In genomic region chr17:39751637-39752036, GRCh38 we compare ENCODE assay signal across 24 cellular contexts. TPM values are rescaled to one million over a fixed set of nuclear protein-coding genes. Genes with fewer than 3 reads are reported as not detected.
DNase-seq lines count a peak whose midpoint lies in the region; ATAC-seq and TF ChIP-seq lines count a peak whose summit lies in the region.
"Had no signal": no experiment of that assay in that cellular context is flagged by ENCODE, and none has a peak within 500 bp of the region (broad histone marks: within the 10 kb centered on the region; RNA-seq: fewer than 3 reads in every experiment).

No MANE protein-coding gene starts in this region.

- no peak overlapping the region for H3K27ac ChIP-seq in mesenchymal stem cell (ENCODE audit: low read length, poor library complexity, severe bottlenecking)
- H3K27ac ChIP-seq in upper lobe of left lung = no peak overlapping the region
- H3K27ac ChIP-seq in gastroesophageal sphincter = no peak overlapping the region
- H3K27ac ChIP-seq: brain microvascular endothelial cell, esophagus muscularis mucosa, gastrocnemius medialis, HL-60, neural progenitor cell, psoas muscle had no signal

- H2AFZ ChIP-seq in mesenchymal stem cell (ENCODE audit: low read depth, low read length) = no peak overlapping the region
- H2AFZ ChIP-seq: neural progenitor cell had no signal

- H2BK12ac ChIP-seq in mesenchymal stem cell (ENCODE audit: low read length in 2 of 2) = no peak overlapping the region

- H3K9me3 ChIP-seq in mesenchymal stem cell (ENCODE audit: control insufficient read depth, low read length) (no peaks in the 10 kb centered on the region), upper lobe of left lung (no peaks in the 10 kb centered on the region), gastroesophageal sphincter (no peaks in the 10 kb centered on the region)
- H3K9me3 ChIP-seq: esophagus muscularis mucosa, gastrocnemius medialis, psoas muscle had no signal

- H2BK120ac ChIP-seq in mesenchymal stem cell (ENCODE audit: low read depth, low read length) = peak overlapping the region; percentile 35

- H3K36me3 ChIP-seq in mesenchymal stem cell (ENCODE audit: control insufficient read depth in 1 of 2, insufficient read depth in 2 of 2, low read depth in 1 of 2, low read length in 2 of 2) (peaks cover 0 to 12% of the 10 kb centered on the region in 2 experiments), upper lobe of left lung (peaks cover 0 to 2% (median 0%) of the 10 kb centered on the region in 4 donors), gastroesophageal sphincter (no peaks in the 10 kb centered on the region)
- H3K36me3 ChIP-seq: brain microvascular endothelial cell, esophagus muscularis mucosa, gastrocnemius medialis, neural progenitor cell had no signal

- no peak overlapping the region for H3K14ac ChIP-seq in mesenchymal stem cell (ENCODE audit: low read length in 2 of 2)

- peaks cover 43% of the 10 kb centered on the region for H3K4me1 ChIP-seq in mesenchymal stem cell (ENCODE audit: control insufficient read depth, insufficient read depth, low read depth, low read length)
- peaks cover 16 to 28% (median 18%) of the 10 kb centered on the region in 4 donors for H3K4me1 ChIP-seq in upper lobe of left lung
- H3K4me1 ChIP-seq in gastroesophageal sphincter = peaks cover 0 to 20% (median 14%) of the 10 kb centered on the region in 3 donors
- H3K4me1 ChIP-seq: psoas muscle had no signal

- H3K4ac ChIP-seq in mesenchymal stem cell (ENCODE audit: low read depth in 1 of 2, low read length in 2 of 2) = no peak overlapping the region

- H3K79me1 ChIP-seq in mesenchymal stem cell (replicated peaks; ENCODE audit: low read length, poor library complexity, severe bottlenecking) = no peaks in the 10 kb centered on the region

- no peak overlapping the region for H3K9ac ChIP-seq in mesenchymal stem cell (ENCODE audit: low read length)
- H3K9ac ChIP-seq: neural progenitor cell had no signal

- peaks cover 0 to 3% of the 10 kb centered on the region in 2 experiments for H3K27me3 ChIP-seq in mesenchymal stem cell (ENCODE audit: control insufficient read depth in 1 of 2, insufficient read depth in 1 of 2, low read length in 2 of 2)
- no peaks in the 10 kb centered on the region for H3K27me3 ChIP-seq in upper lobe of left lung
- H3K27me3 ChIP-seq in gastroesophageal sphincter = peaks cover 15% of the 10 kb centered on the region
- H3K27me3 ChIP-seq: brain microvascular endothelial cell, gastrocnemius medialis had no signal

- ATAC-seq in stimulated activated naive CD8-positive, alpha-beta T cell treated with anti-CD3 and anti-CD28 coated beads, Interleukin-15, Interleukin-2, amounts not matched to agents 100 U/mL and 50 U/mL, for 24 hours = no peak
- ATAC-seq in stimulated activated naive CD8-positive, alpha-beta T cell treated with anti-CD3 and anti-CD28 coated beads, Interleukin-15, amount 100 ng/mL, for 72 hours = no peak
- ATAC-seq in upper lobe of left lung (ENCODE audit: low FRiP score in 2 of 2) = no peak
- ATAC-seq in gastroesophageal sphincter = no peak
- ATAC-seq: activated T-cell treated with anti-CD3 and anti-CD28 coated beads, Interleukin-2, amount 50 U/mL, for 4 hours; effector memory CD8-positive, alpha-beta T cell; gastrocnemius medialis; HCT116; psoas muscle had no signal

- 82% methylated on average over 9 of the region's 10 CpGs for WGBS in mesenchymal stem cell
- WGBS in upper lobe of left lung, 2 donors = 70 to 75% methylated on average over 6 to 10 of the region's 10 CpGs
- 55 to 57% methylated on average over 6 to 7 of the region's 10 CpGs for WGBS in gastroesophageal sphincter (ENCODE audit: low coverage in 1 of 2), 2 donors

- no peak for TF ChIP-seq CTCF in upper lobe of left lung (IDR thresholded peaks at IDR 0.05)
- TF ChIP-seq CTCF in gastroesophageal sphincter (IDR thresholded peaks at IDR 0.05) = no peak

- H3K4me1 Mint-ChIP-seq in T-helper 2 cell treated with Interferon-gamma antibody and Interleukin-4, amounts not matched to agents 5 μg/mL and 100 μg/mL, for 36 hours (ENCODE audit: low read depth) = peaks cover 28% of the 10 kb centered on the region
- H3K4me1 Mint-ChIP-seq in stimulated activated naive CD8-positive, alpha-beta T cell treated with anti-CD3 and anti-CD28 coated beads, Interleukin-15, amount 100 ng/mL, for 72 hours = peaks cover 47% of the 10 kb centered on the region

- H3K4me3 Mint-ChIP-seq in T-helper 2 cell treated with Interferon-gamma antibody and Interleukin-4, amounts not matched to agents 5 μg/mL and 100 μg/mL, for 36 hours = no peak overlapping the region
- H3K4me3 Mint-ChIP-seq in stimulated activated naive CD8-positive, alpha-beta T cell treated with anti-CD3 and anti-CD28 coated beads, Interleukin-15, amount 100 ng/mL, for 72 hours = no peak overlapping the region

- no peak overlapping the region for H3K4me3 ChIP-seq in mesenchymal stem cell (ENCODE audit: insufficient read depth in 1 of 2, low read depth in 1 of 2, low read length in 2 of 2)
- H3K4me3 ChIP-seq in upper lobe of left lung = no peak overlapping the region
- H3K4me3 ChIP-seq in gastroesophageal sphincter = no peak overlapping the region
- H3K4me3 ChIP-seq: esophagus muscularis mucosa, gastrocnemius medialis, neural progenitor cell, psoas muscle had no signal

- no peak overlapping the region for H4K91ac ChIP-seq in mesenchymal stem cell (ENCODE audit: low read length)

- no peak overlapping the region for H3K23ac ChIP-seq in mesenchymal stem cell (ENCODE audit: low read length in 2 of 2)

- no peak for TF ChIP-seq POLR2A in upper lobe of left lung (IDR thresholded peaks at IDR 0.05)
- no peak for TF ChIP-seq POLR2A in gastroesophageal sphincter (IDR thresholded peaks at IDR 0.05)

- H4K8ac ChIP-seq in mesenchymal stem cell (ENCODE audit: low read length) = no peak overlapping the region

- peak overlapping the region; percentile 31 for H3K27ac Mint-ChIP-seq in T-helper 2 cell treated with Interferon-gamma antibody and Interleukin-4, amounts not matched to agents 5 μg/mL and 100 μg/mL, for 36 hours
- H3K27ac Mint-ChIP-seq in stimulated activated naive CD8-positive, alpha-beta T cell treated with anti-CD3 and anti-CD28 coated beads, Interleukin-15, amount 100 ng/mL, for 72 hours = no peak overlapping the region
- H3K27ac Mint-ChIP-seq: neural progenitor cell had no signal

- H2AK5ac ChIP-seq in mesenchymal stem cell (ENCODE audit: low read length, severe bottlenecking) = peak overlapping the region; percentile 23

- no peak for DNase-seq in T-helper 2 cell treated with Interferon-gamma antibody and Interleukin-4, amounts not matched to agents 5 μg/mL and 100 μg/mL, for 36 hours (ENCODE audit: low spot score)
- DNase-seq in T-helper 2 cell (no peak), mesenchymal stem cell (no peak), upper lobe of left lung (peak; percentile 9 to 65), hippocampal formation (lab: John Stamatoyannopoulos, UW) (no peak)
- peak; percentile 21 for DNase-seq in stimulated activated naive CD8-positive, alpha-beta T cell treated with anti-CD3 and anti-CD28 coated beads, Interleukin-15, Interleukin-2, amounts not matched to agents 100 U/mL and 50 U/mL, for 24 hours
- DNase-seq in stimulated activated naive CD8-positive, alpha-beta T cell treated with anti-CD3 and anti-CD28 coated beads, Interleukin-15, amount 100 ng/mL, for 72 hours = no peak
- DNase-seq: activated T-cell treated with anti-CD3 and anti-CD28 coated beads, Interleukin-2, amount 50 U/mL, for 4 hours; brain microvascular endothelial cell; effector memory CD8-positive, alpha-beta T cell; EL; gastrocnemius medialis; midbrain; NCI-H510A treated with DMSO at 0.1 percent for 48 hours; small intestine; stimulated activated CD4-positive, alpha-beta T cell treated with anti-CD3 and anti-CD28 coated beads, Interleukin-4, amount 100 ng/mL, for 4 hours had no signal

- no peak overlapping the region for H3K4me2 ChIP-seq in mesenchymal stem cell (ENCODE audit: low read length, poor library complexity, severe bottlenecking)
- H3K4me2 ChIP-seq: neural progenitor cell had no signal

- no peak overlapping the region for H2BK5ac ChIP-seq in mesenchymal stem cell (ENCODE audit: low read depth, low read length, poor library complexity, severe bottlenecking)

- H3K27me3 Mint-ChIP-seq in T-helper 2 cell treated with Interferon-gamma antibody and Interleukin-4, amounts not matched to agents 5 μg/mL and 100 μg/mL, for 36 hours (ENCODE audit: low read depth) = no peaks in the 10 kb centered on the region
- no peaks in the 10 kb centered on the region for H3K27me3 Mint-ChIP-seq in stimulated activated naive CD8-positive, alpha-beta T cell treated with anti-CD3 and anti-CD28 coated beads, Interleukin-15, amount 100 ng/mL, for 72 hours
- H3K27me3 Mint-ChIP-seq: effector memory CD8-positive, alpha-beta T cell had no signal

- H2BK15ac ChIP-seq in mesenchymal stem cell (ENCODE audit: low read depth, poor library complexity, severe bottlenecking) = no peak overlapping the region

- H3K9me3 Mint-ChIP-seq in T-helper 2 cell treated with Interferon-gamma antibody and Interleukin-4, amounts not matched to agents 5 μg/mL and 100 μg/mL, for 36 hours = no peaks in the 10 kb centered on the region
- H3K9me3 Mint-ChIP-seq in stimulated activated naive CD8-positive, alpha-beta T cell treated with anti-CD3 and anti-CD28 coated beads, Interleukin-15, amount 100 ng/mL, for 72 hours = no peaks in the 10 kb centered on the region
- H3K9me3 Mint-ChIP-seq: activated T-cell treated with anti-CD3 and anti-CD28 coated beads, Interleukin-2, amount 50 U/mL, for 4 hours; effector memory CD8-positive, alpha-beta T cell; neural progenitor cell had no signal

- no peaks in the 10 kb centered on the region for H3K36me3 Mint-ChIP-seq in T-helper 2 cell treated with Interferon-gamma antibody and Interleukin-4, amounts not matched to agents 5 μg/mL and 100 μg/mL, for 36 hours (ENCODE audit: low read depth)
- H3K36me3 Mint-ChIP-seq: neural progenitor cell had no signal

- no peak overlapping the region for H3K18ac ChIP-seq in mesenchymal stem cell (ENCODE audit: low read depth in 1 of 2, low read length in 2 of 2)

- TF ChIP-seq EP300 in upper lobe of left lung (IDR thresholded peaks at IDR 0.05) (no peak), gastroesophageal sphincter (IDR thresholded peaks at IDR 0.05) (no peak)

RNA-seq across cellular contexts. Expression of gene GRB7, which starts 13.9 kb away (rescaled TPM):
- polyA plus RNA-seq in mesenchymal stem cell (2013, experiment 1 of 2) = 0.18 TPM
- polyA plus RNA-seq in mesenchymal stem cell (2013, experiment 2 of 2) = 0.05 TPM
- total RNA-seq in upper lobe of left lung = 10 to 100 TPM; 19.9 to 82.8 (median 31.1) TPM
- total RNA-seq in gastroesophageal sphincter = 1 to 10 TPM in 1 of 4 donors, under 1 TPM in 1, not detected in 2; 0.85 to 5.8 TPM
- total RNA-seq: M059J, psoas muscle, RPMI7951 had no signal

RNA-seq across cellular contexts. Expression of gene MIEN1, which starts 21.3 kb away (rescaled TPM):
- 91.2 TPM for polyA plus RNA-seq in mesenchymal stem cell (2013, experiment 1 of 2)
- 95.9 TPM for polyA plus RNA-seq in mesenchymal stem cell (2013, experiment 2 of 2)
- total RNA-seq in upper lobe of left lung (10 to 100 TPM; 26.2 to 54.1 (median 43.2) TPM), gastroesophageal sphincter (10 to 100 TPM; 39.4 to 72.4 (median 45.2) TPM)

RNA-seq across cellular contexts. Expression of gene ERBB2, which starts 51.8 kb away (rescaled TPM):
- polyA plus RNA-seq in mesenchymal stem cell (2013, experiment 1 of 2) = 26.2 TPM
- 25.3 TPM for polyA plus RNA-seq in mesenchymal stem cell (2013, experiment 2 of 2)
- total RNA-seq in upper lobe of left lung = 100 to 1,000 TPM in 4 of 6 donors, 10 to 100 TPM in 2; 88.6 to 126 (median 112) TPM
- 10 to 100 TPM; 43.3 to 60.8 (median 48.2) TPM for total RNA-seq in gastroesophageal sphincter

Comparison
In these comparisons a context has a peak if more than half of its experiments do, and no peak if none do; other contexts are left out.
1. DNase-seq: peak in stimulated activated naive CD8-positive, alpha-beta T cell treated with anti-CD3 and anti-CD28 coated beads, Interleukin-15, Interleukin-2, amounts not matched to agents 100 U/mL and 50 U/mL, for 24 hours (single experiment) and upper lobe of left lung (2 of 2); none in T-helper 2 cell treated with Interferon-gamma antibody and Interleukin-4, amounts not matched to agents 5 μg/mL and 100 μg/mL, for 36 hours (single experiment), T-helper 2 cell (0 of 5), stimulated activated naive CD8-positive, alpha-beta T cell treated with anti-CD3 and anti-CD28 coated beads, Interleukin-15, amount 100 ng/mL, for 72 hours (0 of 2), mesenchymal stem cell (single experiment) and hippocampal formation (0 of 2).